ENCODE assay signal across 10 cellular contexts in genomic region chr2:199596549-199596948, GRCh38.
DNase-seq lines count a peak whose midpoint lies in the region; ATAC-seq and TF ChIP-seq lines count a peak whose summit lies in the region.
"Had no signal": no experiment of that assay in that cellular context is flagged by ENCODE, and none has a peak within 500 bp of the region (broad histone marks: within the 10 kb centered on the region; RNA-seq: fewer than 3 reads in every experiment).

No MANE protein-coding gene starts in this region.

- H3K4me1 ChIP-seq in GM23338 (ENCODE audit: insufficient read depth) (no peaks in the 10 kb centered on the region), PC-9 (replicated peaks; ENCODE audit: insufficient read depth) (no peaks in the 10 kb centered on the region), hepatocyte (ENCODE audit: insufficient read depth) (no peaks in the 10 kb centered on the region), tibial artery (no peaks in the 10 kb centered on the region)
- H3K4me1 ChIP-seq: pancreas had no signal

- peaks cover 3% of the 10 kb centered on the region for H3K27me3 Mint-ChIP-seq in GM23338 (ENCODE audit: insufficient read depth, low read depth, poor library complexity)

- POLR2A ChIA-PET in PC-9 (lab: Charles Lee; ENCODE audit: unreplicated experiment): no interaction called here

- H3K4me3 Mint-ChIP-seq in GM23338: no peak overlapping the region
- H3K4me3 Mint-ChIP-seq: activated naive CD8-positive, alpha-beta T cell had no signal

- H3K27me3 ChIP-seq in GM23338 (ENCODE audit: insufficient read depth) (no peaks in the 10 kb centered on the region), PC-9 (ENCODE audit: insufficient read depth, low read depth) (peaks cover 4% of the 10 kb centered on the region; the same call in 1 of the 2 replicates), hepatocyte (no peaks in the 10 kb centered on the region), tibial artery (no peaks in the 10 kb centered on the region)

- H4K20me1 ChIP-seq in GM23338 (replicated peaks; ENCODE audit: insufficient read depth) (no peaks in the 10 kb centered on the region), PC-9 (ENCODE audit: insufficient read depth) (no peaks in the 10 kb centered on the region; the same call in 1 of the 2 replicates), hepatocyte (ENCODE audit: insufficient read depth, poor library complexity, severe bottlenecking) (no peaks in the 10 kb centered on the region)

- H3K4me2 ChIP-seq in GM23338: no peak overlapping the region
- no peak overlapping the region for H3K4me2 ChIP-seq in PC-9
- H3K4me2 ChIP-seq in hepatocyte: no peak overlapping the region

- no peaks in the 10 kb centered on the region for H3K36me3 Mint-ChIP-seq in GM23338 (ENCODE audit: low read depth)
- H3K36me3 Mint-ChIP-seq: activated naive CD8-positive, alpha-beta T cell had no signal

- BruUV-seq in PC-9 (replicated peaks; lab: Mats Ljungman, UMichigan): no TSS peak

- DNase-seq in COLO668 (lab: John Stamatoyannopoulos, UW; ENCODE audit: unreplicated experiment): peak; percentile 9
- peak; percentile 78 for DNase-seq in GM23338 (ENCODE audit: low spot score)
- no peak for DNase-seq in PC-9
- DNase-seq in hepatocyte (ENCODE audit: low spot score): no peak
- DNase-seq in tibial artery: no peak
- DNase-seq in posterior cingulate gyrus: no peak
- DNase-seq: pancreas had no signal

- no peak overlapping the region for H3K27ac Mint-ChIP-seq in GM23338
- H3K27ac Mint-ChIP-seq: activated naive CD8-positive, alpha-beta T cell had no signal

- H3K9me2 ChIP-seq in GM23338 (ENCODE audit: insufficient read depth) (0 out of 2 replicates have a peak, but pooled peaks cover 2% of the 10 kb centered on the region), PC-9 (ENCODE audit: insufficient read depth) (no peaks in the 10 kb centered on the region), hepatocyte (replicated peaks; ENCODE audit: insufficient read depth) (no peaks in the 10 kb centered on the region)

- 67% methylated on average over 1 of the region's 1 CpG for WGBS in hepatocyte (ENCODE audit: low lambda C conversion rate, missing lambda C conversion rate)

- H3K79me2 ChIP-seq in GM23338 (replicated peaks; ENCODE audit: insufficient read depth) (no peaks in the 10 kb centered on the region), PC-9 (ENCODE audit: low read depth) (no peaks in the 10 kb centered on the region), hepatocyte (no peaks in the 10 kb centered on the region)

- H3K4me3 ChIP-seq in GM23338 (no peak overlapping the region), PC-9 (no peak overlapping the region), hepatocyte (no peak overlapping the region), tibial artery (no peak overlapping the region)
- H3K4me3 ChIP-seq: pancreas had no signal

- intact Hi-C loops in PC-9 (cut with micrococcal nuclease; ENCODE audit: unreplicated experiment) (loop anchor here (5.0 to 10.0 kb wide), 2 partner anchors 266 to 1282 kb away; no protein-coding TSS in a partner anchor), tibial artery (cut with DNase I; ENCODE audit: low total_unique reads) (no loop called here), posterior cingulate gyrus (cut with DNase I) (no loop called here)

- H3K9me3 ChIP-seq in PC-9 (ENCODE audit: insufficient read depth, low read depth): no peaks in the 10 kb centered on the region
- no peaks in the 10 kb centered on the region for H3K9me3 ChIP-seq in hepatocyte (ENCODE audit: low read depth)
- H3K9me3 ChIP-seq in tibial artery: no peaks in the 10 kb centered on the region
- H3K9me3 ChIP-seq: pancreas had no signal

- H3K36me3 ChIP-seq in GM23338 (ENCODE audit: insufficient read depth): no peaks in the 10 kb centered on the region
- H3K36me3 ChIP-seq in PC-9 (ENCODE audit: low read depth): no peaks in the 10 kb centered on the region
- no peaks in the 10 kb centered on the region for H3K36me3 ChIP-seq in hepatocyte (replicated peaks; ENCODE audit: insufficient read depth, low read depth)
- no peaks in the 10 kb centered on the region for H3K36me3 ChIP-seq in tibial artery
- H3K36me3 ChIP-seq: pancreas had no signal

- TF ChIP-seq CTCF in GM23338 (conservative IDR thresholded peaks at IDR 0.05; ENCODE audit: low read depth in 2 of 2): peak; percentile 74 to 79
- peak; percentile 70 for TF ChIP-seq CTCF in PC-9 (conservative IDR thresholded peaks at IDR 0.05)
- peak; percentile 24 for TF ChIP-seq CTCF in hepatocyte (IDR thresholded peaks at IDR 0.05; ENCODE audit: poor library complexity)
- no peak for TF ChIP-seq CTCF in tibial artery (IDR thresholded peaks at IDR 0.05)

- no peaks in the 10 kb centered on the region for H3K4me1 Mint-ChIP-seq in GM23338

- H2AFZ ChIP-seq in GM23338 (no peak overlapping the region), PC-9 (no peak overlapping the region), hepatocyte (no peak overlapping the region)

- ATAC-seq in GM23338 (peak; percentile 80), HG02678 (IDR thresholded peaks at IDR 0.05; ENCODE audit: unreplicated experiment) (no peak), HG02759 (IDR thresholded peaks at IDR 0.05; ENCODE audit: unreplicated experiment) (no peak)

- no peaks in the 10 kb centered on the region for H3K9me3 Mint-ChIP-seq in GM23338

- no peaks in the 10 kb centered on the region for H3F3A ChIP-seq in GM23338 (replicated peaks; ENCODE audit: low read depth)
- no peaks in the 10 kb centered on the region for H3F3A ChIP-seq in PC-9 (ENCODE audit: insufficient read depth, low read depth)

- CTCF ChIA-PET in PC-9 (lab: Charles Lee): interaction anchor here (0.5 to 0.7 kb wide), 2 partner anchors 131 to 1282 kb away, joined by 3 read pairs; no protein-coding TSS in a partner anchor

- H3K27ac ChIP-seq in GM23338 (ENCODE audit: low read depth) (no peak overlapping the region), PC-9 (no peak overlapping the region), hepatocyte (peak overlapping the region; percentile 50), tibial artery (no peak overlapping the region)
- H3K27ac ChIP-seq: pancreas had no signal

TF ChIP-seq in GM23338, 12 proteins besides CTCF, POLR2A, EP300 and RAD21 (continues in another document):
- TF ChIP-seq ETS1 (IDR thresholded peaks at IDR 0.05) (no peak), EZH2 (IDR thresholded peaks at IDR 0.05; ENCODE audit: low read depth, unreplicated experiment) (no peak), REST (IDR thresholded peaks at IDR 0.05; ENCODE audit: unreplicated experiment) (no peak), NANOG (IDR thresholded peaks at IDR 0.05; ENCODE audit: borderline replicate concordance) (no peak), ZNF331 (CRISPR knock-in tag; IDR thresholded peaks at IDR 0.05; ENCODE audit: low read depth) (no peak), POLR2AphosphoS5 (IDR thresholded peaks at IDR 0.05; ENCODE audit: low read depth) (no peak), ZNF114 (CRISPR knock-in tag; IDR thresholded peaks at IDR 0.05) (no peak), STAT1 (IDR thresholded peaks at IDR 0.05; ENCODE audit: unreplicated experiment) (no peak), JUNB (IDR thresholded peaks at IDR 0.05; ENCODE audit: unreplicated experiment) (no peak), CREB1 (CRISPR knock-in tag; IDR thresholded peaks at IDR 0.05; ENCODE audit: low read depth) (no peak), EZH2phosphoT487 (IDR thresholded peaks at IDR 0.05; ENCODE audit: unreplicated experiment) (no peak)

Comparison
In these comparisons a context has a peak if more than half of its experiments do, and no peak if none do; other contexts are left out.
1. DNase-seq: peak in COLO668 (single experiment) and GM23338 (single experiment); none in PC-9 (0 of 2), hepatocyte (single experiment), tibial artery (0 of 2) and posterior cingulate gyrus (0 of 10).
2. CTCF ChIP-seq: peak in GM23338 (2 of 2), PC-9 (single experiment) and hepatocyte (single experiment); none in tibial artery (0 of 2).